9 cellular contexts compared by ENCODE assay signal in the genomic region with DNA sequence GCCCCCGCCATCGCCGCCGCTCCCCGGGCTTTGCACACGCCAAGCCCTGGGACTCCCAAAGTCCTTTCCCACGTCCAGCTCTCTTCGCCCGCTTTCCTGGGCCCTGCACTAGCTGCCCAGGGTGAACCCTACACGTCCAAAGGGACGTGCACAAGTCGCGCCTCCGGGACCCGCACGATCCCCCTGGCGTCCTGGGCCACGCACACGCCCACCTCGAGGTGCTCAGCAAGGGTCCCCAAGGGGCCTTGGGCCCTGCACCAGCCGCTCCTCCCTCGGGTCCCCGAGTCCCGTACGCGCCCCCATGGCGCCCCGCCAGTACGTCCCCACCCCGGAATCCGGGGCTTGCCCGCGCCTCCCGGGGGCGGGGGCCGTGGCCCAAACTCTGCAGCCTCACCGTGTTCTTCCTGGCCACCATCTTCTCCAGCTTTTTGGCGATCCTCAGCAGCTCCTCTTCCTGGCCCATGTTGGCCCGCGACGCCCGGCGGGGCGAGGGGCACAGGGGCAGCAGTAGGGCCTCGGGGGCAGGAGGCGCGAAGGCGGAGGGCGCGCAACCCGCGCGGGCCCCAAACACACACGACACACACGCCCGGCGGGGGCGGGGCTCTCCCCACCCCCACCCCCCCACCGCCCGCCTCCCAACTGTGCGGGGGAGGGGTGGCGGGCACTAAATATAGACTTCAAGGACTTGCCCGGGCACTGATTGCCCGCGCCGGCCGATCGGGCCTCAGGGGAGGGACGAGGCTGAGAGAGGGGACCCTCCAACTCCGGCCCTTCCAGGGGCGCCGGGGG. TPM values are rescaled to one million over a fixed set of nuclear protein-coding genes. Genes with fewer than 3 reads are reported as not detected.
DNase-seq lines count a peak whose midpoint lies in the region; ATAC-seq and TF ChIP-seq lines count a peak whose summit lies in the region.
"Had no signal": no experiment of that assay in that cellular context is flagged by ENCODE, and none has a peak within 500 bp of the region (broad histone marks: within the 10 kb centered on the region; RNA-seq: fewer than 3 reads in every experiment).

A gene (minus strand): TSS at position 578 of the 789 bp plus-strand sequence. CDS start 115 bp downstream, at position 463.

- H3K27ac ChIP-seq in right atrium auricular region, result peak within 1 kb of the TSS; percentile 86 to 89
- H3K27ac ChIP-seq in sigmoid colon, result peak within 1 kb of the TSS; percentile 81 to 89 (median 87)

- CTCF ChIA-PET in activated naive CD4-positive, alpha-beta T cell treated with anti-CD3 and anti-CD28 coated beads for 36 hours (lab: Charles Lee), result interaction anchor here (0.6 to 1.7 kb wide), 4 partner anchors 11 to 531 kb away, joined by 3 to 7 read pairs (median 4); no protein-coding TSS in a partner anchor

- TF ChIP-seq CTCF in right atrium auricular region (IDR thresholded peaks at IDR 0.05) (no peak), sigmoid colon (IDR thresholded peaks at IDR 0.05) (no peak)

- no peak for TF ChIP-seq POLR2A in sigmoid colon (IDR thresholded peaks at IDR 0.05)

- peak within 1 kb of the TSS; percentile 58 to 67 for H3K4me3 ChIP-seq in right atrium auricular region
- H3K4me3 ChIP-seq in sigmoid colon, result peak within 1 kb of the TSS; percentile 67 to 79 (median 74)

- H3K9me3 ChIP-seq in right atrium auricular region (no peaks in the 10 kb centered on the region), sigmoid colon (no peaks in the 10 kb centered on the region)

- H3K4me3 Mint-ChIP-seq in activated naive CD4-positive, alpha-beta T cell treated with anti-CD3 and anti-CD28 coated beads for 36 hours, result peak within 1 kb of the TSS; percentile 85

- ATAC-seq in GM18498 (IDR thresholded peaks at IDR 0.05; ENCODE audit: unreplicated experiment), result no peak

- no peaks in the 10 kb centered on the region for H3K36me3 Mint-ChIP-seq in activated naive CD4-positive, alpha-beta T cell treated with anti-CD3 and anti-CD28 coated beads for 36 hours (ENCODE audit: low read depth)

- no peak for TF ChIP-seq EP300 in sigmoid colon (IDR thresholded peaks at IDR 0.05)

- H3K4me1 ChIP-seq in right atrium auricular region (peaks cover 0 to 44% of the 10 kb centered on the region in 2 donors), sigmoid colon (peaks cover 0 to 50% (median 38%) of the 10 kb centered on the region in 4 donors)

- H3K27me3 ChIP-seq in right atrium auricular region (no peaks in the 10 kb centered on the region), sigmoid colon (no peaks in the 10 kb centered on the region)

- WGBS in sigmoid colon, 2 donors, result 1% methylated on average over 72 of the region's 72 CpGs

- H3K9me3 Mint-ChIP-seq in activated naive CD4-positive, alpha-beta T cell treated with anti-CD3 and anti-CD28 coated beads for 36 hours, result no peaks in the 10 kb centered on the region

- no peaks in the 10 kb centered on the region for H3K27me3 Mint-ChIP-seq in activated naive CD4-positive, alpha-beta T cell treated with anti-CD3 and anti-CD28 coated beads for 36 hours (ENCODE audit: low read depth)

- DNase-seq in NOMO-1 treated with DMSO at 0.1 percent for 48 hours (lab: John Stamatoyannopoulos, UW; ENCODE audit: unreplicated experiment), result peak; percentile 8
- DNase-seq in NOMO-1 treated with dmso at 0.1 percent for 144 hours (lab: John Stamatoyannopoulos, UW; ENCODE audit: unreplicated experiment), result no peak
- DNase-seq in activated naive CD4-positive, alpha-beta T cell treated with anti-CD3 and anti-CD28 coated beads for 36 hours, result peak; percentile 26
- DNase-seq in right atrium auricular region (ENCODE audit: low spot score), result no peak
- peak; percentile 85 for DNase-seq in sigmoid colon
- no peak for DNase-seq in kidney tubule cell (ENCODE audit: low spot score)
- DNase-seq in glomerular visceral epithelial cell (ENCODE audit: extremely low spot score), result no peak
- DNase-seq: DND-41 had no signal

- H3K27ac Mint-ChIP-seq in activated naive CD4-positive, alpha-beta T cell treated with anti-CD3 and anti-CD28 coated beads for 36 hours, result no peak within 1 kb of the TSS

- intact Hi-C loops in activated naive CD4-positive, alpha-beta T cell treated with anti-CD3 and anti-CD28 coated beads for 36 hours (cut with micrococcal nuclease), result loop anchor here (1.0 to 5.0 kb wide), 3 partner anchors 56 to 108 kb away; a partner anchor contains a TSS
- intact Hi-C loops in sigmoid colon (cut with DNase I), result loop anchor here (2.0 kb wide), 1 partner anchor 58 kb away; no protein-coding TSS in a partner anchor

- H3K4me1 Mint-ChIP-seq in activated naive CD4-positive, alpha-beta T cell treated with anti-CD3 and anti-CD28 coated beads for 36 hours (ENCODE audit: low read depth), result peaks cover 21% of the 10 kb centered on the region

- no peaks in the 10 kb centered on the region for H3K36me3 ChIP-seq in right atrium auricular region
- H3K36me3 ChIP-seq in sigmoid colon, result peaks cover 0 to 16% (median 0%) of the 10 kb centered on the region in 4 donors

RNA-seq across cellular contexts. Expression of the gene that starts here (rescaled TPM):
- total RNA-seq in activated naive CD4-positive, alpha-beta T cell treated with anti-CD3 and anti-CD28 coated beads for 36 hours, result 10 to 100 TPM; 13.7 to 15.3 TPM
- 10 to 100 TPM; 24.4 to 40.1 TPM for total RNA-seq in right atrium auricular region
- 10 to 100 TPM; 26.9 to 66.2 (median 38.2) TPM for total RNA-seq in sigmoid colon
- polyA plus RNA-seq in sigmoid colon, result 100 to 1,000 TPM in 2 of 3 donors, 10 to 100 TPM in 1; 75.6 to 222 (median 162) TPM

Comparison
In these comparisons a context has a peak if more than half of its experiments do, and no peak if none do; other contexts are left out.
1. DNase-seq: peak in NOMO-1 treated with DMSO at 0.1 percent for 48 hours (single experiment), activated naive CD4-positive, alpha-beta T cell treated with anti-CD3 and anti-CD28 coated beads for 36 hours (single experiment) and sigmoid colon (single experiment); none in NOMO-1 treated with dmso at 0.1 percent for 144 hours (single experiment), right atrium auricular region (single experiment), kidney tubule cell (single experiment) and glomerular visceral epithelial cell (single experiment).